In the genomic region with DNA sequence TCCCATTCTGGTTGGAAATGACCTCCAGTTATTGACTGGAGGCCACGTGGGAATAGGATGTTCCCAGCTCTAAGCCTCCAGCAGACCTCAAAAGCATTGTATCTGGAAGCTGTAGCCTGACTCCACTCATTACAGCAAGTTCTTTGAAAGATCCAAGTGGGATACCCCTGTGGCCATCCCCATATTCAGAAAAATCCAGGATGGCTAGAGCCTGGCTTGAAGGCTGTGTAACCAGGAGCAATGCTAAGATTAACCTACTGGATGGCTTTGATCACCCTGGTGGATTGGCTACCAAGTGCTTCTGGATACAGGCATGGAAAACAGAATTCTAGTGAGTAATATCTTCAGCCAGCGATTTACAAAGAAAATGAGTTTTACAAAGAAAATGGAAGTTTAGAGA, we compare ENCODE assay signal across 36 cellular contexts.
"Had no signal": no experiment of that assay in that cellular context is flagged by ENCODE, and none has a peak within 500 bp of the region (broad histone marks: within the 10 kb centered on the region; RNA-seq: fewer than 3 reads in every experiment).

No MANE protein-coding gene starts in this region.

- H3K27me3 ChIP-seq: MG63 had no signal

- DNase-seq: Karpas-422, Kasumi-1, MG63, MM.1S, MV-4-11, NCI-H1048, NCI-H1092, NCI-H1092 treated with DMSO at 0.1 percent for 48 hours, NCI-H1105, NCI-H1105 treated with DMSO at 0.1 percent for 48 hours, NCI-H1417, NCI-H1417 treated with DMSO at 0.1 percent for 48 hours, NCI-H1436, NCI-H1436 treated with DMSO at 0.1 percent for 48 hours, NCI-H146, NCI-H1694, NCI-H1694 treated with DMSO at 0.1 percent for 48 hours, NCI-H187, NCI-H187 treated with DMSO at 0.1 percent for 48 hours, NCI-H1930, NCI-H2029, NCI-H2029 treated with DMSO at 0.1 percent for 48 hours, NCI-H2081, NCI-H2081 treated with DMSO at 0.1 percent for 48 hours, NCI-H2107, NCI-H2171, NCI-H2171 treated with DMSO at 0.1 percent for 48 hours, NCI-H2227 treated with DMSO at 0.1 percent for 48 hours, NCI-H226, NCI-H345, NCI-H446, NCI-H446 treated with DMSO at 0.1 percent for 48 hours, NCI-H510A, NCI-H510A treated with DMSO at 0.1 percent for 48 hours, NCI-H524, NCI-H524 treated with DMSO at 0.1 percent for 48 hours had no signal

- H3K4me3 ChIP-seq: MG63 had no signal

- H3K36me3 ChIP-seq: MG63 had no signal
